In genomic region chr4:117326091-117326490, GRCh38 we compare ENCODE assay signal across 19 cellular contexts.
DNase-seq lines count a peak whose midpoint lies in the region; ATAC-seq and TF ChIP-seq lines count a peak whose summit lies in the region.
"Had no signal": no experiment of that assay in that cellular context is flagged by ENCODE, and none has a peak within 500 bp of the region (broad histone marks: within the 10 kb centered on the region; RNA-seq: fewer than 3 reads in every experiment).

No MANE protein-coding gene starts in this region.

- dilution Hi-C loops in mammary epithelial cell (cut with HindIII; ENCODE audit: low sequenced_read_pairs) = no loop called here

- no peaks in the 10 kb centered on the region for H3K9me3 ChIP-seq in mammary epithelial cell (replicated peaks; ENCODE audit: insufficient read depth, low read length)
- no peaks in the 10 kb centered on the region for H3K9me3 ChIP-seq in breast epithelium
- no peaks in the 10 kb centered on the region for H3K9me3 ChIP-seq in SJSA1 (replicated peaks)
- no peaks in the 10 kb centered on the region for H3K9me3 ChIP-seq in smooth muscle cell (replicated peaks; ENCODE audit: low read depth)

- H3K4me3 ChIP-seq in mammary epithelial cell (replicated peaks in 1 of 3; ENCODE audit: insufficient read depth in 1 of 3, low read depth in 2 of 3, low read length in 3 of 3) (peak overlapping the region; percentile 36 to 80 (median 62)), breast epithelium (no peak overlapping the region), SJSA1 (peak overlapping the region; percentile 22), smooth muscle cell (no peak overlapping the region)
- H3K4me3 ChIP-seq: GM12878, GM23338 had no signal

- WGBS in mammary epithelial cell (ENCODE audit: low coverage, missing lambda C conversion rate) = 83% methylated on average over 3 of the region's 3 CpGs
- 96% methylated on average over 3 of the region's 3 CpGs for WGBS in smooth muscle cell (ENCODE audit: low lambda C conversion rate)

- peaks cover 12% of the 10 kb centered on the region for H3K4me1 ChIP-seq in mammary epithelial cell (ENCODE audit: insufficient read depth, low read length)
- H3K4me1 ChIP-seq in breast epithelium = no peaks in the 10 kb centered on the region
- peaks cover 25% of the 10 kb centered on the region for H3K4me1 ChIP-seq in SJSA1 (replicated peaks)
- peaks cover 16% of the 10 kb centered on the region for H3K4me1 ChIP-seq in smooth muscle cell (ENCODE audit: low read depth)

- no peaks in the 10 kb centered on the region for H3K27me3 ChIP-seq in mammary epithelial cell (ENCODE audit: insufficient read depth, low read length)
- H3K27me3 ChIP-seq in breast epithelium = no peaks in the 10 kb centered on the region
- H3K27me3 ChIP-seq in SJSA1 (replicated peaks) = no peaks in the 10 kb centered on the region
- H3K27me3 ChIP-seq in smooth muscle cell (ENCODE audit: low read depth) = no peaks in the 10 kb centered on the region

- H3K36me3 ChIP-seq in mammary epithelial cell (ENCODE audit: insufficient read depth, low read length) (peaks cover 3% of the 10 kb centered on the region), breast epithelium (no peaks in the 10 kb centered on the region), SJSA1 (0 out of 2 replicates have a peak, but pooled peaks cover 3% of the 10 kb centered on the region), smooth muscle cell (ENCODE audit: low read depth) (no peaks in the 10 kb centered on the region)

- H3K79me2 ChIP-seq in mammary epithelial cell (ENCODE audit: insufficient read depth, low read length) (peaks cover 50% of the 10 kb centered on the region), smooth muscle cell (ENCODE audit: low read depth) (no peaks in the 10 kb centered on the region)

- H3F3A ChIP-seq in smooth muscle cell (ENCODE audit: low read depth) = peaks cover 7% of the 10 kb centered on the region

- DNase-seq in mammary epithelial cell (peak; percentile 65), breast epithelium (ENCODE audit: low spot score in 2 of 2) (no peak), SJSA1 (ENCODE audit: low read depth in 1 of 2, low spot score in 2 of 2) (peak in 1 of 2 experiments; percentile 9), glomerular visceral epithelial cell (ENCODE audit: extremely low spot score) (peak; percentile 59), smooth muscle cell (lab: John Stamatoyannopoulos, UW; ENCODE audit: unreplicated experiment) (no peak), GDM1 (lab: John Stamatoyannopoulos, UW) (no peak), HEK293T (ENCODE audit: extremely low spot score) (no peak)
- DNase-seq: DMS 273 treated with DMSO at 0.1 percent for 48 hours, KBM-7, MV-4-11, NCI-H1694 treated with DMSO at 0.1 percent for 48 hours, NCI-H510A, NCI-H774, OCI-M1 had no signal

- TF ChIP-seq CTCF in mammary epithelial cell (conservative IDR thresholded peaks at IDR 0.05 in 1 of 2, IDR thresholded peaks at IDR 0.05 in 1 of 2; ENCODE audit: extremely low read depth in 1 of 2, insufficient read depth in 1 of 2, low read depth in 1 of 2, low read length in 2 of 2) (no peak), breast epithelium (IDR thresholded peaks at IDR 0.05) (no peak), smooth muscle cell (IDR thresholded peaks at IDR 0.05; ENCODE audit: borderline replicate concordance, insufficient read depth, poor library complexity, severe bottlenecking) (no peak)

- intact Hi-C loops in mammary epithelial cell (cut with micrococcal nuclease) (loop anchor here (5.0 to 10.0 kb wide), 3 partner anchors 76 to 706 kb away; partner anchors contain the start of gene NDST3), breast epithelium (cut with DNase I; ENCODE audit: low total_unique reads) (no loop called here)

- no peak for ATAC-seq in GM19455 (IDR thresholded peaks at IDR 0.05; ENCODE audit: unreplicated experiment)
- ATAC-seq: GM12878, GM23338 had no signal

- in situ Hi-C loops in mammary epithelial cell (cut with MboI; ENCODE audit: low sequenced_read_pairs in 2 of 2) = no loop called here

- H3K27ac ChIP-seq in mammary epithelial cell (ENCODE audit: insufficient read depth, low read depth, low read length) = peak overlapping the region; percentile 98
- H3K27ac ChIP-seq in breast epithelium = no peak overlapping the region
- peak overlapping the region; percentile 79 for H3K27ac ChIP-seq in SJSA1
- H3K27ac ChIP-seq in smooth muscle cell (ENCODE audit: low read depth) = peak overlapping the region; percentile 95
- H3K27ac ChIP-seq: 22Rv1, RWPE1 had no signal

- H2AFZ ChIP-seq in mammary epithelial cell (ENCODE audit: low read depth, low read length) = peak overlapping the region; percentile 75
- H2AFZ ChIP-seq in smooth muscle cell (ENCODE audit: low read depth) = no peak overlapping the region
- H2AFZ ChIP-seq: GM23338 had no signal

- TF ChIP-seq POLR2A in breast epithelium (IDR thresholded peaks at IDR 0.05) = no peak

- CTCF ChIA-PET in mammary epithelial cell (lab: Charles Lee; ENCODE audit: low non-redundant PET) (no interaction called here), HEK293T (lab: Yijun Ruan, JAX) (no interaction called here)

- H3K4me2 ChIP-seq in mammary epithelial cell (ENCODE audit: insufficient read depth, low read depth, low read length) = peak overlapping the region; percentile 76
- H3K4me2 ChIP-seq in smooth muscle cell = peak overlapping the region; percentile 46
- H3K4me2 ChIP-seq: GM23338 had no signal

- H3K9ac ChIP-seq in mammary epithelial cell (ENCODE audit: insufficient read depth, low read length) (peak overlapping the region; percentile 91), smooth muscle cell (ENCODE audit: low read depth) (peak overlapping the region; percentile 80)

- no TSS peak for BruUV-seq in mammary epithelial cell (replicated peaks; lab: Mats Ljungman, UMichigan)

- POLR2A ChIA-PET in HEK293T (lab: Yijun Ruan, JAX) = no interaction called here

- no peaks in the 10 kb centered on the region for H4K20me1 ChIP-seq in mammary epithelial cell (ENCODE audit: insufficient read depth, low read length)
- no peaks in the 10 kb centered on the region for H4K20me1 ChIP-seq in smooth muscle cell (ENCODE audit: low read depth)

TF ChIP-seq in HEK293T, 16 proteins besides CTCF, POLR2A, EP300 and RAD21:
- no peak for TF ChIP-seq ZNF384 (IDR thresholded peaks at IDR 0.05)
- no peak for TF ChIP-seq LEF1 (IDR thresholded peaks at IDR 0.05; ENCODE audit: borderline replicate concordance)
- no peak for TF ChIP-seq FOXK2 (IDR thresholded peaks at IDR 0.05)
- no peak for TF ChIP-seq CTBP1 (IDR thresholded peaks at IDR 0.05; ENCODE audit: borderline replicate concordance)
- no peak for TF ChIP-seq HDGF (IDR thresholded peaks at IDR 0.05; ENCODE audit: borderline replicate concordance)

Comparison
In these comparisons a context has a peak if more than half of its experiments do, and no peak if none do; other contexts are left out.
1. DNase-seq: peak in mammary epithelial cell (single experiment) and glomerular visceral epithelial cell (single experiment); none in breast epithelium (0 of 2), smooth muscle cell (single experiment), GDM1 (single experiment) and HEK293T (single experiment).
2. H3K27ac ChIP-seq: peak in mammary epithelial cell (single experiment), SJSA1 (single experiment) and smooth muscle cell (single experiment); none in breast epithelium (0 of 2).
3. H3K4me3 ChIP-seq: peak in mammary epithelial cell (3 of 3) and SJSA1 (single experiment); none in breast epithelium (0 of 3) and smooth muscle cell (single experiment).